ENCODE assay signal across 11 cellular contexts in the genomic region with DNA sequence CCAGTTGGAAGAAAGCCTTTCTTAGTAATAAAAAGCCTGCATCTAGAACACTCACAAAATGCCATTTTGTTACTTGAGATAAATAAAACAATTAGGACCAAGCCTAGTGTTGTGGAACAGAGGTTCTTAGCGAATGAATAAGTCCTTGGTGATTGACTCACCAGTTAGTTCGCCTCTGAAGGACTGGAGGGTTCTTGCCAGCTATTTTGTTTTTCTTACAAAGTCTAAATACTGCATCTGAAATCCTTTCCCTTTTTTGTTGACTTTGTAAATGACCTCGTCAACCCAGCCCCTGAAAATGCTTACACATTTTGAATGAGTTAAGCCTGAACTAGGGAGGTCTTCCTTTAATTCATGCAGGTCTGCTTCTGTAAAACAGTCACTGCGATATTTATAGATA.
DNase-seq lines count a peak whose midpoint lies in the region; ATAC-seq and TF ChIP-seq lines count a peak whose summit lies in the region.
"Had no signal": no experiment of that assay in that cellular context is flagged by ENCODE, and none has a peak within 500 bp of the region (broad histone marks: within the 10 kb centered on the region; RNA-seq: fewer than 3 reads in every experiment).

No MANE protein-coding gene starts in this region.

- POLR2A ChIA-PET in HEK293 (lab: Yijun Ruan, JAX), result no interaction called here

- H3K36me3 ChIP-seq in HEK293 (ENCODE audit: control insufficient read depth in 2 of 2, insufficient read depth in 1 of 2, low read length in 2 of 2), result peaks cover 0 to 30% of the 10 kb centered on the region in 2 experiments; a peak in 1 of 3 replicates

- peaks cover 5% of the 10 kb centered on the region; the same call in 1 of the 2 replicates for H3K4me1 ChIP-seq in HEK293 (ENCODE audit: control insufficient read depth, insufficient read depth, low read length)

- ATAC-seq in HG02623 (IDR thresholded peaks at IDR 0.05; ENCODE audit: unreplicated experiment) (no peak), HG03342 (IDR thresholded peaks at IDR 0.05; ENCODE audit: unreplicated experiment) (no peak)
- ATAC-seq in stimulated activated naive CD8-positive, alpha-beta T cell treated with anti-CD3 and anti-CD28 coated beads, Interleukin-15, Interleukin-2, amounts not matched to agents 100 U/mL and 50 U/mL, for 24 hours, result no peak
- ATAC-seq: stimulated activated memory B cell treated with anti-CD40 and anti-IgM and Interleukin-4, amounts not matched to agents 10 μg/mL and 1 μg/mL and 100 μg/mL, for 72 hours had no signal

- TF ChIP-seq CTCF in HEK293 (tag by site-specific recombination; IDR thresholded peaks at IDR 0.05), result no peak

- DNase-seq in amniotic stem cell (lab: John Stamatoyannopoulos, UW) (peak; percentile 55), glomerular visceral epithelial cell (ENCODE audit: extremely low spot score) (peak; percentile 18), stromal cell of bone marrow (ENCODE audit: low read depth) (peak; percentile 86), NCI-H146 (lab: John Stamatoyannopoulos, UW) (no peak)
- no peak for DNase-seq in stimulated activated naive CD8-positive, alpha-beta T cell treated with anti-CD3 and anti-CD28 coated beads, Interleukin-15, Interleukin-2, amounts not matched to agents 100 U/mL and 50 U/mL, for 24 hours
- DNase-seq: NCI-H446 had no signal

- peak overlapping the region; percentile 29; the same call in 1 of the 2 replicates for H3K27ac ChIP-seq in HEK293 (ENCODE audit: extremely low read depth, low read depth, low read length)

- H3K4me3 ChIP-seq in HEK293 (ENCODE audit: low read depth, low read length), result no peak overlapping the region
- H3K4me3 ChIP-seq: skin epidermis had no signal

- H3K9me3 ChIP-seq in HEK293 (ENCODE audit: control insufficient read depth, insufficient read depth, low read depth, low read length), result no peaks in the 10 kb centered on the region

- CTCF ChIA-PET in HEK293 (lab: Yijun Ruan, JAX), result interaction anchor here (1.1 to 1.8 kb wide), 3 partner anchors 16 to 133 kb away, joined by 3 to 8 read pairs (median 3); no protein-coding TSS in a partner anchor

TF ChIP-seq in HEK293, 187 proteins besides CTCF, POLR2A, EP300 and RAD21:
- TF ChIP-seq, protein P1, sequence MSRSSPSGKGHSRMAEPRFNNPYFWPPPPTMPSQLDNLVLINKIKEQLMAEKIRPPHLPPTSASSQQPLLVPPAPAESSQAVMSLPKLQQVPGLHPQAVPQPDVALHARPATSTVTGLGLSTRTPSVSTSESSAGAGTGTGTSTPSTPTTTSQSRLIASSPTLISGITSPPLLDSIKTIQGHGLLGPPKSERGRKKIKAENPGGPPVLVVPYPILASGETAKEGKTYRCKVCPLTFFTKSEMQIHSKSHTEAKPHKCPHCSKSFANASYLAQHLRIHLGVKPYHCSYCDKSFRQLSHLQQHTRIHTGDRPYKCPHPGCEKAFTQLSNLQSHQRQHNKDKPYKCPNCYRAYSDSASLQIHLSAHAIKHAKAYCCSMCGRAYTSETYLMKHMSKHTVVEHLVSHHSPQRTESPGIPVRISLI (tag by site-specific recombination; IDR thresholded peaks at IDR 0.05), result no peak
- TF ChIP-seq, protein P2, sequence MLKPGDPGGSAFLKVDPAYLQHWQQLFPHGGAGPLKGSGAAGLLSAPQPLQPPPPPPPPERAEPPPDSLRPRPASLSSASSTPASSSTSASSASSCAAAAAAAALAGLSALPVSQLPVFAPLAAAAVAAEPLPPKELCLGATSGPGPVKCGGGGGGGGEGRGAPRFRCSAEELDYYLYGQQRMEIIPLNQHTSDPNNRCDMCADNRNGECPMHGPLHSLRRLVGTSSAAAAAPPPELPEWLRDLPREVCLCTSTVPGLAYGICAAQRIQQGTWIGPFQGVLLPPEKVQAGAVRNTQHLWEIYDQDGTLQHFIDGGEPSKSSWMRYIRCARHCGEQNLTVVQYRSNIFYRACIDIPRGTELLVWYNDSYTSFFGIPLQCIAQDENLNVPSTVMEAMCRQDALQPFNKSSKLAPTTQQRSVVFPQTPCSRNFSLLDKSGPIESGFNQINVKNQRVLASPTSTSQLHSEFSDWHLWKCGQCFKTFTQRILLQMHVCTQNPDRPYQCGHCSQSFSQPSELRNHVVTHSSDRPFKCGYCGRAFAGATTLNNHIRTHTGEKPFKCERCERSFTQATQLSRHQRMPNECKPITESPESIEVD (tag by site-specific recombination; IDR thresholded peaks at IDR 0.05), result peak; percentile 71
- TF ChIP-seq, protein P3, sequence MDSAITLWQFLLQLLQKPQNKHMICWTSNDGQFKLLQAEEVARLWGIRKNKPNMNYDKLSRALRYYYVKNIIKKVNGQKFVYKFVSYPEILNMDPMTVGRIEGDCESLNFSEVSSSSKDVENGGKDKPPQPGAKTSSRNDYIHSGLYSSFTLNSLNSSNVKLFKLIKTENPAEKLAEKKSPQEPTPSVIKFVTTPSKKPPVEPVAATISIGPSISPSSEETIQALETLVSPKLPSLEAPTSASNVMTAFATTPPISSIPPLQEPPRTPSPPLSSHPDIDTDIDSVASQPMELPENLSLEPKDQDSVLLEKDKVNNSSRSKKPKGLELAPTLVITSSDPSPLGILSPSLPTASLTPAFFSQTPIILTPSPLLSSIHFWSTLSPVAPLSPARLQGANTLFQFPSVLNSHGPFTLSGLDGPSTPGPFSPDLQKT (IDR thresholded peaks at IDR 0.05; ENCODE audit: borderline replicate concordance, low read depth, low read length), result no peak
- TF ChIP-seq ZNF248 (tag by site-specific recombination; IDR thresholded peaks at IDR 0.05), result no peak
- TF ChIP-seq ZBTB7A (tag by site-specific recombination; IDR thresholded peaks at IDR 0.05; ENCODE audit: low read depth), result no peak
- TF ChIP-seq, protein P4, sequence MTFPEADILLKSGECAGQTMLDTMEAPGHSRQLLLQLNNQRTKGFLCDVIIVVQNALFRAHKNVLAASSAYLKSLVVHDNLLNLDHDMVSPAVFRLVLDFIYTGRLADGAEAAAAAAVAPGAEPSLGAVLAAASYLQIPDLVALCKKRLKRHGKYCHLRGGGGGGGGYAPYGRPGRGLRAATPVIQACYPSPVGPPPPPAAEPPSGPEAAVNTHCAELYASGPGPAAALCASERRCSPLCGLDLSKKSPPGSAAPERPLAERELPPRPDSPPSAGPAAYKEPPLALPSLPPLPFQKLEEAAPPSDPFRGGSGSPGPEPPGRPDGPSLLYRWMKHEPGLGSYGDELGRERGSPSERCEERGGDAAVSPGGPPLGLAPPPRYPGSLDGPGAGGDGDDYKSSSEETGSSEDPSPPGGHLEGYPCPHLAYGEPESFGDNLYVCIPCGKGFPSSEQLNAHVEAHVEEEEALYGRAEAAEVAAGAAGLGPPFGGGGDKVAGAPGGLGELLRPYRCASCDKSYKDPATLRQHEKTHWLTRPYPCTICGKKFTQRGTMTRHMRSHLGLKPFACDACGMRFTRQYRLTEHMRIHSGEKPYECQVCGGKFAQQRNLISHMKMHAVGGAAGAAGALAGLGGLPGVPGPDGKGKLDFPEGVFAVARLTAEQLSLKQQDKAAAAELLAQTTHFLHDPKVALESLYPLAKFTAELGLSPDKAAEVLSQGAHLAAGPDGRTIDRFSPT (tag by site-specific recombination; IDR thresholded peaks at IDR 0.05), result no peak
- TF ChIP-seq ZNF302 (tag by site-specific recombination; IDR thresholded peaks at IDR 0.05; ENCODE audit: low read depth), result no peak
- TF ChIP-seq, protein P5, sequence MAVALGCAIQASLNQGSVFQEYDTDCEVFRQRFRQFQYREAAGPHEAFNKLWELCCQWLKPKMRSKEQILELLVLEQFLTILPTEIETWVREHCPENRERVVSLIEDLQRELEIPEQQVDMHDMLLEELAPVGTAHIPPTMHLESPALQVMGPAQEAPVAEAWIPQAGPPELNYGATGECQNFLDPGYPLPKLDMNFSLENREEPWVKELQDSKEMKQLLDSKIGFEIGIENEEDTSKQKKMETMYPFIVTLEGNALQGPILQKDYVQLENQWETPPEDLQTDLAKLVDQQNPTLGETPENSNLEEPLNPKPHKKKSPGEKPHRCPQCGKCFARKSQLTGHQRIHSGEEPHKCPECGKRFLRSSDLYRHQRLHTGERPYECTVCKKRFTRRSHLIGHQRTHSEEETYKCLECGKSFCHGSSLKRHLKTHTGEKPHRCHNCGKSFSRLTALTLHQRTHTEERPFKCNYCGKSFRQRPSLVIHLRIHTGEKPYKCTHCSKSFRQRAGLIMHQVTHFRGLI (tag by site-specific recombination; IDR thresholded peaks at IDR 0.05), result no peak
- no peak for TF ChIP-seq ZNF335 (tag by site-specific recombination; conservative IDR thresholded peaks at IDR 0.05)
- peak; percentile 40; the same call in 1 of the 2 replicates for TF ChIP-seq ZNF600 (tag by site-specific recombination; IDR thresholded peaks at IDR 0.05)
- TF ChIP-seq ZNF24 (tag by site-specific recombination; IDR thresholded peaks at IDR 0.05), result no peak
- peak; percentile 45; the same call in 1 of the 2 replicates for TF ChIP-seq OSR2 (tag by site-specific recombination; IDR thresholded peaks at IDR 0.05)
TF ChIP-seq in HEK293: peak in this region for 3.

Comparison
In these comparisons a context has a peak if more than half of its experiments do, and no peak if none do; other contexts are left out.
1. DNase-seq: peak in amniotic stem cell (single experiment), glomerular visceral epithelial cell (single experiment) and stromal cell of bone marrow (single experiment); none in NCI-H146 (single experiment) and stimulated activated naive CD8-positive, alpha-beta T cell treated with anti-CD3 and anti-CD28 coated beads, Interleukin-15, Interleukin-2, amounts not matched to agents 100 U/mL and 50 U/mL, for 24 hours (single experiment).